Comparison of ENCODE assay signal across 1 cellular context in the genomic region with DNA sequence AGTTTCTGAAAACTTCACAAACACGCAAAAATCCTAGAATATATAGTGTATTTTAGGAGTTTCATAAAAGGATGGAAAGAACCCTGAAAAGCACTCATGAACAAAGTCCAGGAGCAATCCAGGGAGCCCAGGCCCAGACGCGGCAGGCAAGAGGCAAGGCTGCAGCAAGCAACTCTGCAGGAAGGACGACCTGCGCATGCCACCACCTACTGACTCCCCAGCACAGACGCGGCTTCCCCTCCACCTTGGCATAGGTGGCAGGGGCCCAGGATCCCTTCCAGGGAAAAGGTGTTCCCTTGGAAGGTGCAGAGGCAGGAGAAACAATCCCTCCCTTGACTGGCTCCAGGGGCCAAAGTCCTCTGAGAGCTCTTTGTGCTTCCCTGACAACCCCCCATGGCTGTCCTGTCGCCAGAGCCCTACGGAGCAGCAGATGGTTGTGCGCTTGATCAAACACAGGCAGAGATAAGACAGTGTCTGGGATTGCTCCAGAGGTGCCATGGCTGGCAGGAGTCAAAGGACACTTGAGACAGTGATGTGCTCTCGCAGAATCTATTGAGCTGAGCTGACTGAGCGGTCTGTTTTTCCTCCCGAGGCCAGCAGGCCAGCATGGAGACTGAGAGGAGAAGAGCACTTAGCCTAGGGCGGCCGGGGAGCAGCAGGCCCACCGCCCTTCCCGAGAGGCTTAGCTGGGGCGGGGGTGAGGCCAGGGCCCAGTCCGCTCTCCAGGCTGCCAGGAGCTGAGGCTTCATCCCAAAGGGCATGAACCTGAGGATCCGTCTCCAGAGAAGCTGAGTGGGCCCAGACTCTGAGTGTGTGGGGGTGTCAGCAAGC.
A peak's percentile ranks its signal among the peaks of the same experiment; 100 is the strongest.
TF ChIP-seq lines count a peak whose summit lies in the region.

No MANE protein-coding gene starts in this region.

TF ChIP-seq in HepG2, 621 proteins besides CTCF, POLR2A, EP300 and RAD21 (continued from another document):
- peak; percentile 71 for TF ChIP-seq FOXP4 (CRISPR knock-in tag; IDR thresholded peaks at IDR 0.05)
- peak in 1 of 2 experiments; percentile 68; a peak in 1 of 4 replicates for TF ChIP-seq REST (IDR thresholded peaks at IDR 0.05; ENCODE audit: borderline replicate concordance in 1 of 2, low read depth in 1 of 2, low read length in 2 of 2)
- peak; percentile 58; the same call in 1 of the 2 replicates for TF ChIP-seq PHF21A (CRISPR knock-in tag; IDR thresholded peaks at IDR 0.05)
- TF ChIP-seq TBX3 (IDR thresholded peaks at IDR 0.05; ENCODE audit: borderline replicate concordance): peak; percentile 81; the same call in 1 of the 2 replicates
- no peak; the same call in 1 of the 2 replicates for TF ChIP-seq MIXL1 (CRISPR knock-in tag; IDR thresholded peaks at IDR 0.05)
- peak; percentile 19 for TF ChIP-seq CCAR2 (optimal IDR thresholded peaks at IDR 0.05; ENCODE audit: low read depth, low read length)
- no peak for TF ChIP-seq NFRKB (IDR thresholded peaks at IDR 0.05)
- TF ChIP-seq CERS6 (CRISPR knock-in tag; IDR thresholded peaks at IDR 0.05): no peak
- no peak for TF ChIP-seq ZNF337 (CRISPR knock-in tag; IDR thresholded peaks at IDR 0.05; ENCODE audit: borderline replicate concordance, low read depth)
- no peak for TF ChIP-seq MXD3 (CRISPR knock-in tag; IDR thresholded peaks at IDR 0.05)
- no peak for TF ChIP-seq SIN3A (IDR thresholded peaks at IDR 0.05; ENCODE audit: borderline replicate concordance, low read depth, low read length)
- TF ChIP-seq, protein P1, sequence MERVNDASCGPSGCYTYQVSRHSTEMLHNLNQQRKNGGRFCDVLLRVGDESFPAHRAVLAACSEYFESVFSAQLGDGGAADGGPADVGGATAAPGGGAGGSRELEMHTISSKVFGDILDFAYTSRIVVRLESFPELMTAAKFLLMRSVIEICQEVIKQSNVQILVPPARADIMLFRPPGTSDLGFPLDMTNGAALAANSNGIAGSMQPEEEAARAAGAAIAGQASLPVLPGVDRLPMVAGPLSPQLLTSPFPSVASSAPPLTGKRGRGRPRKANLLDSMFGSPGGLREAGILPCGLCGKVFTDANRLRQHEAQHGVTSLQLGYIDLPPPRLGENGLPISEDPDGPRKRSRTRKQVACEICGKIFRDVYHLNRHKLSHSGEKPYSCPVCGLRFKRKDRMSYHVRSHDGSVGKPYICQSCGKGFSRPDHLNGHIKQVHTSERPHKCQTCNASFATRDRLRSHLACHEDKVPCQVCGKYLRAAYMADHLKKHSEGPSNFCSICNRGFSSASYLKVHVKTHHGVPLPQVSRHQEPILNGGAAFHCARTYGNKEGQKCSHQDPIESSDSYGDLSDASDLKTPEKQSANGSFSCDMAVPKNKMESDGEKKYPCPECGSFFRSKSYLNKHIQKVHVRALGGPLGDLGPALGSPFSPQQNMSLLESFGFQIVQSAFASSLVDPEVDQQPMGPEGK (CRISPR knock-in tag; IDR thresholded peaks at IDR 0.05): peak; percentile 88
- 0 out of 4 replicates have a peak, but pooled peaks of 1 of the 2 experiments have one; percentile 15 for TF ChIP-seq NR2F1 (CRISPR knock-in tag; IDR thresholded peaks at IDR 0.05)
- TF ChIP-seq, protein P2, sequence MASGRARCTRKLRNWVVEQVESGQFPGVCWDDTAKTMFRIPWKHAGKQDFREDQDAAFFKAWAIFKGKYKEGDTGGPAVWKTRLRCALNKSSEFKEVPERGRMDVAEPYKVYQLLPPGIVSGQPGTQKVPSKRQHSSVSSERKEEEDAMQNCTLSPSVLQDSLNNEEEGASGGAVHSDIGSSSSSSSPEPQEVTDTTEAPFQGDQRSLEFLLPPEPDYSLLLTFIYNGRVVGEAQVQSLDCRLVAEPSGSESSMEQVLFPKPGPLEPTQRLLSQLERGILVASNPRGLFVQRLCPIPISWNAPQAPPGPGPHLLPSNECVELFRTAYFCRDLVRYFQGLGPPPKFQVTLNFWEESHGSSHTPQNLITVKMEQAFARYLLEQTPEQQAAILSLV (CRISPR knock-in tag; IDR thresholded peaks at IDR 0.05; ENCODE audit: borderline replicate concordance): 0 out of 2 replicates have a peak, but pooled peaks have one; percentile 32
- TF ChIP-seq ZNF777 (CRISPR knock-in tag; IDR thresholded peaks at IDR 0.05): peak; percentile 51; the same call in 1 of the 2 replicates
- TF ChIP-seq ZNF792 (CRISPR knock-in tag; IDR thresholded peaks at IDR 0.05): peak; percentile 85
- TF ChIP-seq BRF2 (CRISPR knock-in tag; IDR thresholded peaks at IDR 0.05): no peak
- peak; percentile 85 for TF ChIP-seq ARID5B (CRISPR knock-in tag; IDR thresholded peaks at IDR 0.05)
- peak; percentile 69 for TF ChIP-seq ISL2 (CRISPR knock-in tag; IDR thresholded peaks at IDR 0.05)
- peak; percentile 92 for TF ChIP-seq ZNF205 (CRISPR knock-in tag; IDR thresholded peaks at IDR 0.05)
TF ChIP-seq in HepG2: peak in this region for 168.
